8 cellular contexts compared by ENCODE assay signal in genomic region chr19:29714953-29715694, GRCh38. TPM values are rescaled to one million over a fixed set of nuclear protein-coding genes. Genes with fewer than 3 reads are reported as not detected.
DNase-seq lines count a peak whose midpoint lies in the region; ATAC-seq, FAIRE-seq and TF ChIP-seq lines count a peak whose summit lies in the region.

C19orf12 (minus strand) TSS chr19:29715261; CDS start chr19:29708413, 6,848 bp downstream.

- FAIRE-seq in HTR-8/SVneo (lab: Jason Lieb, UNC) = no peak
- peak; percentile 78 for FAIRE-seq in urothelium cell line (lab: Jason Lieb, UNC)

- H3K36me3 ChIP-seq in SK-N-MC (ENCODE audit: insufficient read depth, low read length) = no peaks in the 10 kb centered on the region
- H3K36me3 ChIP-seq in parathyroid adenoma (ENCODE audit: control insufficient read depth, insufficient read depth, low read length) = no peaks in the 10 kb centered on the region

- peaks cover 13% of the 10 kb centered on the region for H3K79me2 ChIP-seq in parathyroid adenoma

- H3K4me1 Mint-ChIP-seq in activated naive CD8-positive, alpha-beta T cell treated with anti-CD3 and anti-CD28 coated beads, Interleukin-2, amount 10 ng/mL, durations not matched to agents 7 days and 5 days = peaks cover 47% of the 10 kb centered on the region

- ATAC-seq in GM21360 (IDR thresholded peaks at IDR 0.05; ENCODE audit: unreplicated experiment) = peak; percentile 62
- peak; percentile 69 for ATAC-seq in activated naive CD8-positive, alpha-beta T cell treated with anti-CD3 and anti-CD28 coated beads, Interleukin-2, amount 10 ng/mL, durations not matched to agents 7 days and 5 days (ENCODE audit: low read depth)

- H3K4me1 ChIP-seq in parathyroid adenoma = peaks cover 18% of the 10 kb centered on the region

- H3K27me3 Mint-ChIP-seq in activated naive CD8-positive, alpha-beta T cell treated with anti-CD3 and anti-CD28 coated beads, Interleukin-2, amount 10 ng/mL, durations not matched to agents 7 days and 5 days = peaks cover under 1% of the 10 kb centered on the region

- H3K36me3 Mint-ChIP-seq in activated naive CD8-positive, alpha-beta T cell treated with anti-CD3 and anti-CD28 coated beads, Interleukin-2, amount 10 ng/mL, durations not matched to agents 7 days and 5 days = peaks cover 9% of the 10 kb centered on the region

- no peaks in the 10 kb centered on the region for H3K9me3 Mint-ChIP-seq in activated naive CD8-positive, alpha-beta T cell treated with anti-CD3 and anti-CD28 coated beads, Interleukin-2, amount 10 ng/mL, durations not matched to agents 7 days and 5 days

- H3K4me3 Mint-ChIP-seq in activated naive CD8-positive, alpha-beta T cell treated with anti-CD3 and anti-CD28 coated beads, Interleukin-2, amount 10 ng/mL, durations not matched to agents 7 days and 5 days = peak within 1 kb of the TSS; percentile 93

- no peak for TF ChIP-seq CTCF in parathyroid adenoma (IDR thresholded peaks at IDR 0.05)

- peak within 1 kb of the TSS; percentile 94 for H3K4me2 ChIP-seq in parathyroid adenoma (ENCODE audit: low read length)

- no peaks in the 10 kb centered on the region for H3K27me3 ChIP-seq in parathyroid adenoma (ENCODE audit: control insufficient read depth, insufficient read depth, low read length)

- no peaks in the 10 kb centered on the region for H3K9me3 ChIP-seq in SK-N-MC (ENCODE audit: low read depth, low read length)
- H3K9me3 ChIP-seq in parathyroid adenoma (ENCODE audit: control insufficient read depth, low read length) = no peaks in the 10 kb centered on the region

- DNase-seq in DMS79 (lab: John Stamatoyannopoulos, UW) (peak; percentile 18), HTR-8/SVneo (ENCODE audit: insufficient read length, low spot score) (peak; percentile 48), SK-N-MC (ENCODE audit: low read depth, low spot score) (no peak), cardiac septum (ENCODE audit: low spot score) (no peak), urothelium cell line (ENCODE audit: low spot score) (peak; percentile 89)
- peak; percentile 86 for DNase-seq in activated naive CD8-positive, alpha-beta T cell treated with anti-CD3 and anti-CD28 coated beads, Interleukin-2, amount 10 ng/mL, durations not matched to agents 7 days and 5 days

- H3K27ac Mint-ChIP-seq in activated naive CD8-positive, alpha-beta T cell treated with anti-CD3 and anti-CD28 coated beads, Interleukin-2, amount 10 ng/mL, durations not matched to agents 7 days and 5 days = peak within 1 kb of the TSS; percentile 98

- H3K4me3 ChIP-seq in SK-N-MC (peak within 1 kb of the TSS; percentile 91), parathyroid adenoma (ENCODE audit: low read depth, low read length) (peak within 1 kb of the TSS; percentile 83)

- H3K27ac ChIP-seq in SK-N-MC = no peak within 1 kb of the TSS; the same call in 1 of the 2 replicates
- H3K27ac ChIP-seq in parathyroid adenoma = peak within 1 kb of the TSS; percentile 92

- POLR2A ChIA-PET in activated naive CD8-positive, alpha-beta T cell treated with anti-CD3 and anti-CD28 coated beads, Interleukin-2, amount 10 ng/mL, durations not matched to agents 7 days and 5 days (lab: Charles Lee) = interaction anchor here (0.5 to 8.2 kb wide), 20 partner anchors 8 to 227 kb away, joined by 3 to 96 read pairs (median 6); partner anchors contain the start of genes PLEKHF1, POP4 and URI1

- peak within 1 kb of the TSS; percentile 94 for H2AFZ ChIP-seq in parathyroid adenoma

- H3K9ac ChIP-seq in SK-N-MC (ENCODE audit: insufficient read length) (peak within 1 kb of the TSS; percentile 86), parathyroid adenoma (peak within 1 kb of the TSS; percentile 100)

- intact Hi-C loops in cardiac septum (cut with DNase I) = loop anchor here (2.0 kb wide), 1 partner anchor 50 kb away; the partner anchor contains the start of gene PLEKHF1

RNA-seq across cellular contexts. Expression of gene C19orf12, which starts in this region (rescaled TPM):
- 10 to 100 TPM; 31.8 to 38.2 TPM for total RNA-seq in activated naive CD8-positive, alpha-beta T cell treated with anti-CD3 and anti-CD28 coated beads, Interleukin-2, amount 10 ng/mL, durations not matched to agents 7 days and 5 days
- total RNA-seq in cardiac septum = 38.0 TPM

Comparison
In these comparisons a context has a peak if more than half of its experiments do, and no peak if none do; other contexts are left out.
1. DNase-seq: peak in DMS79 (single experiment), HTR-8/SVneo (single experiment), activated naive CD8-positive, alpha-beta T cell treated with anti-CD3 and anti-CD28 coated beads, Interleukin-2, amount 10 ng/mL, durations not matched to agents 7 days and 5 days (single experiment) and urothelium cell line (single experiment); none in SK-N-MC (single experiment) and cardiac septum (single experiment).